In the genomic region with DNA sequence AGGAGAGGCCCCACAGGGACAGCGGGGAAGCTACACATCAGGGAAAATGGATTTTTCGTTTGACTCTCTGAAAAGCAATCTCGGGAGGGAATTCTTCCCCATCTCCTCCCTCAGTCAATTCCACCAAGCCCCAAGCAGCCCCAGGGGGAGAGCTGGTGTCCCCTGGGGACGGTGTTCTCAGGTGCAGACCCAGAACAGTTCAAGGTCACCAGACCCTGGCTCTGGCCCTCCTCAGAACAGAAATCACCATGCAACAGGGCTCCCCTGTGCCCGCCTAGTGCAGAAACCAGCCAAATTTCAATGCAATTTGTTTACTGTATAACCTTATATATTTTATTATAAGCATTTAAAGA, we compare ENCODE assay signal across 12 cellular contexts. TPM values are rescaled to one million over a fixed set of nuclear protein-coding genes. Genes with fewer than 3 reads are reported as not detected.
DNase-seq lines count a peak whose midpoint lies in the region; ATAC-seq, FAIRE-seq and TF ChIP-seq lines count a peak whose summit lies in the region.
"Had no signal": no experiment of that assay in that cellular context is flagged by ENCODE, and none has a peak within 500 bp of the region (broad histone marks: within the 10 kb centered on the region; RNA-seq: fewer than 3 reads in every experiment).

No MANE protein-coding gene starts in this region.

- BruUV-seq in HepG2 (replicated peaks; lab: Mats Ljungman, UMichigan): no TSS peak

- 72% methylated on average over 5 of the region's 5 CpGs for WGBS in HepG2 (ENCODE audit: low lambda C conversion rate)
- WGBS in right lobe of liver (ENCODE audit: insufficient coverage, low coverage, low lambda C conversion rate, missing lambda C conversion rate): 100% methylated on average over 1 of the region's 5 CpGs

- CTCF ChIA-PET in HepG2 (lab: Yijun Ruan, JAX; ENCODE audit: low intra/inter-chr PET ratio, low total read pairs): no interaction called here
- CTCF ChIA-PET in RWPE1 (lab: Yijun Ruan, JAX): interaction anchor here (0.6 to 1.0 kb wide), 4 partner anchors 10 to 84 kb away, joined by 3 to 6 read pairs (median 3); no protein-coding TSS in a partner anchor

- no peak for TF ChIP-seq EP300 in HepG2 (IDR thresholded peaks at IDR 0.05; ENCODE audit: low read depth in 2 of 2, low read length in 2 of 2)
- no peak for TF ChIP-seq EP300 in HepG2 (CRISPR knock-in tag; IDR thresholded peaks at IDR 0.05; ENCODE audit: borderline replicate concordance)

- H3K4me1 ChIP-seq in HepG2 (ENCODE audit: insufficient read depth, low read length): no peaks in the 10 kb centered on the region
- H3K4me1 ChIP-seq in right lobe of liver: no peaks in the 10 kb centered on the region

- no peak overlapping the region for H2AFZ ChIP-seq in HepG2 (ENCODE audit: low read length)

- H3K27me3 ChIP-seq in HepG2 (ENCODE audit: control insufficient read depth in 1 of 2, insufficient read depth in 2 of 2, low read length in 2 of 2) (no peaks in the 10 kb centered on the region), right lobe of liver (no peaks in the 10 kb centered on the region)

- no peaks in the 10 kb centered on the region for H4K20me1 ChIP-seq in HepG2 (ENCODE audit: insufficient read depth, low read length)

- no peak for TF ChIP-seq POLR2A in HepG2 (IDR thresholded peaks at IDR 0.05; ENCODE audit: insufficient read depth in 1 of 2, low read depth in 2 of 2, low read length in 2 of 2)
- TF ChIP-seq POLR2A in right lobe of liver (IDR thresholded peaks at IDR 0.05): no peak

- no peak overlapping the region for H3K27ac ChIP-seq in HepG2 (ENCODE audit: extremely low read length, insufficient read depth, low read length)
- no peak overlapping the region for H3K27ac ChIP-seq in right lobe of liver
- H3K27ac ChIP-seq in RWPE1: peak overlapping the region; percentile 28

- TF ChIP-seq RAD21 in HepG2 (CRISPR knock-in tag; IDR thresholded peaks at IDR 0.05): no peak

- TF ChIP-seq CTCF in HepG2 (CRISPR knock-in tag; IDR thresholded peaks at IDR 0.05) (no peak), right lobe of liver (IDR thresholded peaks at IDR 0.05) (no peak), RWPE1 (conservative IDR thresholded peaks at IDR 0.05; ENCODE audit: low read depth) (no peak)

- in situ Hi-C loops in HepG2 (cut with HindIII; ENCODE audit: extremely low pct_ligation_motif_present, low pct_unique_long_range_greater_than_20kb): no loop called here

- H3K9me3 ChIP-seq in HepG2 (ENCODE audit: low read length): no peaks in the 10 kb centered on the region
- no peaks in the 10 kb centered on the region for H3K9me3 ChIP-seq in right lobe of liver
- H3K9me3 ChIP-seq: A549 had no signal

- H3K9ac ChIP-seq in HepG2 (ENCODE audit: insufficient read depth, low read depth, low read length): no peak overlapping the region; the same call in 1 of the 2 replicates

- POLR2A ChIA-PET in HepG2 (lab: Yijun Ruan, JAX) (no interaction called here), RWPE1 (lab: Yijun Ruan, JAX; ENCODE audit: low non-redundant PET) (no interaction called here)

- peak; percentile 50 for ATAC-seq in HepG2
- ATAC-seq in right lobe of liver: no peak
- ATAC-seq in left lobe of liver: no peak
- ATAC-seq in GM18909 (IDR thresholded peaks at IDR 0.05; ENCODE audit: poor library complexity, unreplicated experiment): no peak
- no peak for ATAC-seq in GM19324 (IDR thresholded peaks at IDR 0.05; ENCODE audit: low FRiP score, unreplicated experiment)

- no peak for DNase-seq in HepG2 (ENCODE audit: low spot score)
- no peak for DNase-seq in right lobe of liver
- DNase-seq in RWPE1 (ENCODE audit: low spot score): no peak
- peak; percentile 38 for DNase-seq in left lobe of liver (ENCODE audit: low spot score)
- no peak for DNase-seq in ecto neural progenitor cell (ENCODE audit: low spot score)
- DNase-seq: DMS79, NCI-H446 treated with DMSO at 0.1 percent for 48 hours, SIG-M5 had no signal

- H3K4me3 ChIP-seq in HepG2 (replicated peaks in 1 of 3; ENCODE audit: insufficient read depth in 1 of 3, low read depth in 2 of 3, low read length in 3 of 3) (no peak overlapping the region), right lobe of liver (no peak overlapping the region)
- H3K4me3 ChIP-seq: A549 had no signal

- H3K4me2 ChIP-seq in HepG2 (ENCODE audit: low read depth, low read length): no peak overlapping the region
- H3K4me2 ChIP-seq: A549 had no signal

- H3K79me2 ChIP-seq in HepG2 (ENCODE audit: insufficient read depth, low read length): no peaks in the 10 kb centered on the region

- no peak for FAIRE-seq in HepG2 (lab: Jason Lieb, UNC)
- FAIRE-seq: A549, HTR-8/SVneo had no signal

- peaks cover 0 to 10% of the 10 kb centered on the region in 2 experiments; a peak in 2 of 5 replicates for H3K36me3 ChIP-seq in HepG2 (replicated peaks in 1 of 2; ENCODE audit: control insufficient read depth in 1 of 2, insufficient read depth in 2 of 2, low read length in 2 of 2)
- H3K36me3 ChIP-seq in right lobe of liver: no peaks in the 10 kb centered on the region

- intact Hi-C loops in HepG2 (cut with micrococcal nuclease; ENCODE audit: unreplicated experiment): no loop called here
- intact Hi-C loops in right lobe of liver (cut with DNase I): no loop called here

TF ChIP-seq in HepG2, 621 proteins besides CTCF, POLR2A, EP300 and RAD21:
- no peak for TF ChIP-seq ZNF772 (CRISPR knock-in tag; IDR thresholded peaks at IDR 0.05)
- peak; percentile 43; the same call in 1 of the 2 replicates for TF ChIP-seq DMAP1 (CRISPR knock-in tag; IDR thresholded peaks at IDR 0.05)

RNA-seq across cellular contexts. Expression of gene GSDME, which starts 34.1 kb away (rescaled TPM):
- 19.2 and 30.0 TPM in 2 replicates for total RNA-seq in HepG2 (2016; rRNA removed; fragmentation: Illumina TruSeq; extraction: Trizol)
- total RNA-seq in HepG2 (2016; cell fraction: cytosol; rRNA removed; fragmentation: Illumina TruSeq; extraction: Trizol; ENCODE audit: low read depth): 3.4 and 5.0 TPM in 2 replicates
- 20.2 and 27.5 TPM in 2 replicates for total RNA-seq in HepG2 (2016; cell fraction: insoluble cytoplasmic fraction; rRNA removed; fragmentation: Illumina TruSeq; extraction: Trizol)
- total RNA-seq in HepG2 (2016; cell fraction: membrane; rRNA removed; fragmentation: Illumina TruSeq; extraction: Trizol): 8.4 and 9.3 TPM in 2 replicates
- 15.5 and 19.2 TPM in 2 replicates for total RNA-seq in HepG2 (2016; cell fraction: nucleus; rRNA removed; fragmentation: Illumina TruSeq; extraction: Trizol)
- polyA plus RNA-seq in HepG2 (2011; rRNA removed): 27.2 and 28.2 TPM in 2 replicates
- 21.7 and 24.2 TPM in 2 replicates for polyA plus RNA-seq in HepG2 (2011; cell fraction: cytosol; rRNA removed)
- polyA plus RNA-seq in HepG2 (2011; cell fraction: nucleus; rRNA removed): 56.7 and 59.2 TPM in 2 replicates
- polyA plus RNA-seq in HepG2 (2012): 16.9 and 17.5 TPM in 2 replicates
- polyA plus RNA-seq in HepG2 (2016; cell fraction: cytosol; fragmentation: Illumina TruSeq; extraction: Trizol; ENCODE audit: low read depth): 2.6 and 3.4 TPM in 2 replicates
- polyA plus RNA-seq in HepG2 (2016; cell fraction: insoluble cytoplasmic fraction; fragmentation: Illumina TruSeq; extraction: Trizol; ENCODE audit: low read depth): 35.8 and 38.3 TPM in 2 replicates
- polyA plus RNA-seq in HepG2 (2016; cell fraction: membrane; fragmentation: Illumina TruSeq; extraction: Trizol; ENCODE audit: low read depth): 6.0 and 6.2 TPM in 2 replicates
- polyA plus RNA-seq in HepG2 (2016; cell fraction: nucleus; fragmentation: Illumina TruSeq; extraction: Trizol; ENCODE audit: insufficient read depth, low read depth): 30.3 and 31.2 TPM in 2 replicates
- 30.0 and 31.2 TPM in 2 replicates for polyA minus RNA-seq in HepG2 (2011; rRNA and poly(A)+ RNA removed; ENCODE audit: low replicate concordance)
- polyA minus RNA-seq in HepG2 (2011; cell fraction: cytosol; rRNA and poly(A)+ RNA removed): 7.8 and 10.8 TPM in 2 replicates
- 47.3 and 58.2 TPM in 2 replicates for polyA minus RNA-seq in HepG2 (2011; cell fraction: nucleus; rRNA and poly(A)+ RNA removed)
- total RNA-seq in right lobe of liver: 10 to 100 TPM in 1 of 6 experiments, 1 to 10 TPM in 5; 3.1 to 10.2 (median 5.8) TPM
- total RNA-seq in left lobe of liver: 4.8 TPM
